Comparison of ENCODE assay signal across 8 cellular contexts in genomic region chr1:19390901-19391595, GRCh38.
A peak's percentile ranks its signal among the peaks of the same experiment; 100 is the strongest.
DNase-seq lines count a peak whose midpoint lies in the region; ATAC-seq and TF ChIP-seq lines count a peak whose summit lies in the region.

No MANE protein-coding gene starts in this region.

- peak overlapping the region; percentile 86 for H3K4me3 Mint-ChIP-seq in natural killer cell treated with Interleukin-12 subunit alpha and Interleukin-12 subunit beta and Interleukin-15 and Interleukin-18, amount 100 ng/mL, for 72 hours
- peak overlapping the region; percentile 61 to 76 for H3K4me3 Mint-ChIP-seq in stimulated activated naive CD8-positive, alpha-beta T cell treated with anti-CD3 and anti-CD28 coated beads, Interleukin-15, amount 100 ng/mL, for 72 hours

- no peaks in the 10 kb centered on the region for H3K9me3 Mint-ChIP-seq in natural killer cell treated with Interleukin-12 subunit alpha and Interleukin-12 subunit beta and Interleukin-15 and Interleukin-18, amount 100 ng/mL, for 72 hours
- no peaks in the 10 kb centered on the region for H3K9me3 Mint-ChIP-seq in stimulated activated naive CD8-positive, alpha-beta T cell treated with anti-CD3 and anti-CD28 coated beads, Interleukin-15, amount 100 ng/mL, for 72 hours

- H3K4me1 Mint-ChIP-seq in natural killer cell treated with Interleukin-12 subunit alpha and Interleukin-12 subunit beta and Interleukin-15 and Interleukin-18, amount 100 ng/mL, for 72 hours (ENCODE audit: low read depth in 2 of 2) = peaks cover 54 to 61% of the 10 kb centered on the region in 2 donors
- H3K4me1 Mint-ChIP-seq in stimulated activated naive CD8-positive, alpha-beta T cell treated with anti-CD3 and anti-CD28 coated beads, Interleukin-15, amount 100 ng/mL, for 72 hours = peaks cover 87% of the 10 kb centered on the region

- peak; percentile 93 for TF ChIP-seq CTCF in epithelial cell of proximal tubule (conservative IDR thresholded peaks at IDR 0.05; ENCODE audit: low read depth, low read length)

- peak; percentile 61 to 67 for ATAC-seq in natural killer cell treated with Interleukin-12 subunit alpha and Interleukin-12 subunit beta and Interleukin-15 and Interleukin-18, amount 100 ng/mL, for 72 hours
- ATAC-seq in stimulated activated naive CD8-positive, alpha-beta T cell treated with anti-CD3 and anti-CD28 coated beads, Interleukin-15, amount 100 ng/mL, for 72 hours = peak; percentile 77
- ATAC-seq in esophagus mucosa = no peak

- DNase-seq in Daoy (ENCODE audit: low read depth) (peak; percentile 53), H4 (ENCODE audit: low spot score) (peak; percentile 30), NCI-H2171 treated with DMSO at 0.1 percent for 48 hours (lab: John Stamatoyannopoulos, UW) (peak; percentile 87), epithelial cell of proximal tubule (ENCODE audit: low read depth) (no peak)
- peak; percentile 71 for DNase-seq in activated CD8-positive, alpha-beta memory T cell treated with anti-CD3 and anti-CD28 coated beads, Interleukin-2, amount 50 U/mL, for 48 hours
- no peak for DNase-seq in natural killer cell treated with Interleukin-12 subunit alpha and Interleukin-12 subunit beta and Interleukin-15 and Interleukin-18, amount 100 ng/mL, for 72 hours (ENCODE audit: low spot score)
- DNase-seq in stimulated activated naive CD8-positive, alpha-beta T cell treated with anti-CD3 and anti-CD28 coated beads, Interleukin-15, amount 100 ng/mL, for 72 hours = peak; percentile 27 to 56

- peak overlapping the region; percentile 89 to 96 for H3K27ac Mint-ChIP-seq in natural killer cell treated with Interleukin-12 subunit alpha and Interleukin-12 subunit beta and Interleukin-15 and Interleukin-18, amount 100 ng/mL, for 72 hours
- peak overlapping the region; percentile 92 for H3K27ac Mint-ChIP-seq in stimulated activated naive CD8-positive, alpha-beta T cell treated with anti-CD3 and anti-CD28 coated beads, Interleukin-15, amount 100 ng/mL, for 72 hours

- no peaks in the 10 kb centered on the region for H3K36me3 Mint-ChIP-seq in natural killer cell treated with Interleukin-12 subunit alpha and Interleukin-12 subunit beta and Interleukin-15 and Interleukin-18, amount 100 ng/mL, for 72 hours

- no peak overlapping the region for H3K4me3 ChIP-seq in epithelial cell of proximal tubule (ENCODE audit: low read depth, low read length)

- no peaks in the 10 kb centered on the region for H3K27me3 Mint-ChIP-seq in natural killer cell treated with Interleukin-12 subunit alpha and Interleukin-12 subunit beta and Interleukin-15 and Interleukin-18, amount 100 ng/mL, for 72 hours
- no peaks in the 10 kb centered on the region for H3K27me3 Mint-ChIP-seq in stimulated activated naive CD8-positive, alpha-beta T cell treated with anti-CD3 and anti-CD28 coated beads, Interleukin-15, amount 100 ng/mL, for 72 hours

Comparison
In these comparisons a context has a peak if more than half of its experiments do, and no peak if none do; other contexts are left out.
1. DNase-seq: peak in Daoy (single experiment), H4 (single experiment), NCI-H2171 treated with DMSO at 0.1 percent for 48 hours (single experiment), activated CD8-positive, alpha-beta memory T cell treated with anti-CD3 and anti-CD28 coated beads, Interleukin-2, amount 50 U/mL, for 48 hours (single experiment) and stimulated activated naive CD8-positive, alpha-beta T cell treated with anti-CD3 and anti-CD28 coated beads, Interleukin-15, amount 100 ng/mL, for 72 hours (2 of 2); none in epithelial cell of proximal tubule (single experiment) and natural killer cell treated with Interleukin-12 subunit alpha and Interleukin-12 subunit beta and Interleukin-15 and Interleukin-18, amount 100 ng/mL, for 72 hours (single experiment).